In the genomic region with DNA sequence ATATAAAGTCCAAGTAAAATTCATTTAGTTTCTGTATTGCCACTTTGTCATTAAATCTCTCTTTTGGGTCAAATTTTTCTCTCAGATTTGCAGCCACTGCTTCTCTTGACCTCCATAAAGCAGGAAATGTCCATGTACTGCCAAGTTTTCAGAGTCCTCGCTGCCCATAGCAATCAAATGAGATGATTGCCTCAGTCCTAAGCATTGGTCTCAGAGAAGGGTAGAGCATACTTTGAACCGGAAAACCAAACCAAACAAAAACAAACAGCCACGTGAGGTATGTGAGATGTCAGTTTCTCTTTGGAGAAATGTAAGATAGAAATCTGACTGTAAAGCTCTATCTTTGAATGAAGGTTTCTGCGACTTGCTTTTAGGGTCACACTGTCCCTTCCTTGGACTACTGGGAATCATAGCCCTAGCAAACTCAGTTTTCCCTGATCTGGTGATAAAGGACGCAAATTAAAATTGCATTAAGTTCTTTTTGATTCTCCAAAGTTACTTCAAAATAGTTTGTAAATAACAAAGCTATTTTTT, we compare ENCODE assay signal across 21 cellular contexts.
DNase-seq lines count a peak whose midpoint lies in the region; ATAC-seq and TF ChIP-seq lines count a peak whose summit lies in the region.
"Had no signal": no experiment of that assay in that cellular context is flagged by ENCODE, and none has a peak within 500 bp of the region (broad histone marks: within the 10 kb centered on the region; RNA-seq: fewer than 3 reads in every experiment).

No MANE protein-coding gene starts in this region.

- no TSS peak for BruUV-seq in Panc1 (replicated peaks; lab: Mats Ljungman, UMichigan)

- ATAC-seq in Panc1 (no peak), T-helper 17 cell (no peak), GM18519 (IDR thresholded peaks at IDR 0.05; ENCODE audit: low FRiP score, unreplicated experiment) (no peak)
- ATAC-seq: K562 had no signal

- H3K36me3 ChIP-seq in Panc1 (ENCODE audit: control insufficient read depth, insufficient read depth, low read length), result no peaks in the 10 kb centered on the region
- H3K36me3 ChIP-seq: SJCRH30 had no signal

- DNase-seq in DMS114 treated with DMSO at 0.1 percent for 48 hours (lab: John Stamatoyannopoulos, UW; ENCODE audit: unreplicated experiment), result peak; percentile 70
- no peak for DNase-seq in Panc1 (ENCODE audit: low read depth, low spot score)
- peak; percentile 80 for DNase-seq in iris pigment epithelial cell (ENCODE audit: low read depth)
- DNase-seq in nephron progenitor cell, result no peak
- no peak for DNase-seq in islet precursor cell
- no peak for DNase-seq in T-helper 17 cell
- DNase-seq in activated naive CD4-positive, alpha-beta T cell (lab: John Stamatoyannopoulos, UW), result no peak
- DNase-seq: 8988T, DMS 273 treated with DMSO at 0.1 percent for 48 hours, GDM1, GM23248, HCEC 1CT, NCI-H1105 treated with DMSO at 0.1 percent for 48 hours, NCI-H1694, NCI-H2107, NCI-H2227 treated with DMSO at 0.1 percent for 48 hours, NCI-H524 treated with DMSO at 0.1 percent for 48 hours, PC-9, SJCRH30 had no signal

- CTCF ChIA-PET in Panc1 (lab: Charles Lee), result no interaction called here

- H3K9me3 Mint-ChIP-seq in nephron progenitor cell, result peaks cover 13% of the 10 kb centered on the region

- peak overlapping the region; percentile 89 for H3K27ac ChIP-seq in Panc1 (ENCODE audit: low read length)
- H3K27ac ChIP-seq: GM23248, PC-9, SJCRH30 had no signal

- in situ Hi-C loops in Panc1 (cut with HindIII; ENCODE audit: low pct_unique_long_range_greater_than_20kb, low sequenced_read_pairs), result no loop called here

- H3K36me3 Mint-ChIP-seq in nephron progenitor cell (ENCODE audit: low read depth) (peaks cover 13% of the 10 kb centered on the region), T-helper 17 cell (ENCODE audit: low read depth) (no peaks in the 10 kb centered on the region)

- H3K27me3 ChIP-seq in Panc1 (ENCODE audit: control insufficient read depth, insufficient read depth, low read length), result no peaks in the 10 kb centered on the region
- H3K27me3 ChIP-seq: SJCRH30 had no signal

- H3K4me1 Mint-ChIP-seq in nephron progenitor cell (peaks cover 54% of the 10 kb centered on the region), T-helper 17 cell (peaks cover 4% of the 10 kb centered on the region)

- H3K27ac Mint-ChIP-seq in nephron progenitor cell (peak overlapping the region; percentile 71), T-helper 17 cell (no peak overlapping the region)

- POLR2A ChIA-PET in Panc1 (lab: Charles Lee), result no interaction called here

- H3K9me3 ChIP-seq in Panc1 (ENCODE audit: control insufficient read depth, insufficient read depth, low read depth, low read length), result peaks cover 7% of the 10 kb centered on the region; the same call in 1 of the 2 replicates
- H3K9me3 ChIP-seq in T-helper 17 cell (ENCODE audit: control insufficient read depth, low read length, poor library complexity, severe bottlenecking), result no peaks in the 10 kb centered on the region
- H3K9me3 ChIP-seq: SJCRH30 had no signal

- H3K27me3 Mint-ChIP-seq in nephron progenitor cell (ENCODE audit: low read depth, poor library complexity), result no peaks in the 10 kb centered on the region
- peaks cover 7% of the 10 kb centered on the region for H3K27me3 Mint-ChIP-seq in T-helper 17 cell

- intact Hi-C loops in Panc1 (cut with micrococcal nuclease; ENCODE audit: unreplicated experiment), result loop anchor here (5.0 kb wide), 2 partner anchors 102 to 508 kb away; partner anchors contain the start of gene CITED2

- peaks cover 32% of the 10 kb centered on the region for H3K4me1 ChIP-seq in Panc1 (ENCODE audit: control insufficient read depth, insufficient read depth, low read length)

- TF ChIP-seq CTCF in Panc1 (IDR thresholded peaks at IDR 0.05) (no peak), nephron progenitor cell (IDR thresholded peaks at IDR 0.05) (no peak)

- H3K4me3 ChIP-seq in Panc1 (ENCODE audit: low read depth in 2 of 2, low read length in 2 of 2), result no peak overlapping the region
- H3K4me3 ChIP-seq: GM23248, K562, PC-9, SJCRH30 had no signal

- H3K4me3 Mint-ChIP-seq in nephron progenitor cell (no peak overlapping the region), T-helper 17 cell (no peak overlapping the region)

Comparison
In these comparisons a context has a peak if more than half of its experiments do, and no peak if none do; other contexts are left out.
1. DNase-seq: peak in DMS114 treated with DMSO at 0.1 percent for 48 hours (single experiment) and iris pigment epithelial cell (single experiment); none in Panc1 (single experiment), nephron progenitor cell (single experiment), islet precursor cell (single experiment), T-helper 17 cell (0 of 3) and activated naive CD4-positive, alpha-beta T cell (0 of 4).